9 cellular contexts compared by ENCODE assay signal in the genomic region with DNA sequence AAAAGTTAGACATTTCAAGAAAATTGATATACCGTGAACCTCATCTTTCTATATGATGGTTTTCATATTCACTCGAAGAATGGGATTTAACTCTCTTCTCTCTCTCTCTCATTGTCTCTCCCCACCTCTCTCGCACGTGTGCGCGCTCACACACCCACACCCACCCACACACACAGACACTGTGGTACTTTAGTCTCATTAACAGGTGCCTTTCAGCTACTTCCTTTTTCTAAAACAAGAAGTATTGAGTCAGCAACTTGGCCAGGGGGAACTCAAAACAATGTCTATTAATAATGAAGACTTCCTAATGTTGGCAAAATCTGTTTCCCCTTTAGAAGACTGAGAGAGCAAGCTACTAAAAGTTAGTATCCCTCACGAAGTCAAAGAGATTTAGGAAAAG.
DNase-seq lines count a peak whose midpoint lies in the region; ATAC-seq lines count a peak whose summit lies in the region.
"Had no signal": no experiment of that assay in that cellular context is flagged by ENCODE, and none has a peak within 500 bp of the region (broad histone marks: within the 10 kb centered on the region; RNA-seq: fewer than 3 reads in every experiment).

No MANE protein-coding gene starts in this region.

- H3K27ac Mint-ChIP-seq in stimulated activated naive CD8-positive, alpha-beta T cell treated with anti-CD3 and anti-CD28 coated beads, Interleukin-15, Interleukin-2, amounts not matched to agents 100 ng/mL and 50 ng/mL, for 24 hours: peak overlapping the region; percentile 42
- H3K27ac Mint-ChIP-seq: activated CD4-positive, alpha-beta memory T cell treated with anti-CD3 and anti-CD28 coated beads for 36 hours had no signal

- peaks cover 27% of the 10 kb centered on the region for H3K4me1 Mint-ChIP-seq in stimulated activated naive CD8-positive, alpha-beta T cell treated with anti-CD3 and anti-CD28 coated beads, Interleukin-15, Interleukin-2, amounts not matched to agents 100 ng/mL and 50 ng/mL, for 24 hours (ENCODE audit: low read depth)

- peak; percentile 82 for ATAC-seq in HG03025 (IDR thresholded peaks at IDR 0.05; ENCODE audit: low FRiP score, unreplicated experiment)

- peak overlapping the region; percentile 12 for H3K4me3 Mint-ChIP-seq in stimulated activated naive CD8-positive, alpha-beta T cell treated with anti-CD3 and anti-CD28 coated beads, Interleukin-15, Interleukin-2, amounts not matched to agents 100 ng/mL and 50 ng/mL, for 24 hours
- H3K4me3 Mint-ChIP-seq: activated CD4-positive, alpha-beta memory T cell treated with anti-CD3 and anti-CD28 coated beads for 36 hours had no signal

- H3K27me3 Mint-ChIP-seq in stimulated activated naive CD8-positive, alpha-beta T cell treated with anti-CD3 and anti-CD28 coated beads, Interleukin-15, Interleukin-2, amounts not matched to agents 100 ng/mL and 50 ng/mL, for 24 hours: peaks cover 39% of the 10 kb centered on the region

- H3K9me3 Mint-ChIP-seq in stimulated activated naive CD8-positive, alpha-beta T cell treated with anti-CD3 and anti-CD28 coated beads, Interleukin-15, Interleukin-2, amounts not matched to agents 100 ng/mL and 50 ng/mL, for 24 hours: no peaks in the 10 kb centered on the region
- H3K9me3 Mint-ChIP-seq: activated CD4-positive, alpha-beta memory T cell treated with anti-CD3 and anti-CD28 coated beads for 36 hours had no signal

- DNase-seq in activated effector memory CD4-positive, alpha-beta T cell treated with anti-CD3 and anti-CD28 coated beads, Interleukin-2, amount 50 U/mL, for 16 hours: peak; percentile 64
- DNase-seq in activated effector memory CD4-positive, alpha-beta T cell treated with Interleukin-2 at 50 U/mL for 16 hours: no peak
- DNase-seq in RPMI8226: peak; percentile 86
- DNase-seq in nucleus accumbens (lab: John Stamatoyannopoulos, UW): no peak
- no peak for DNase-seq in NCI-H2196 (lab: John Stamatoyannopoulos, UW; ENCODE audit: unreplicated experiment)
- no peak for DNase-seq in hepatic stellate cell (ENCODE audit: low spot score)
- DNase-seq: activated CD4-positive, alpha-beta memory T cell treated with anti-CD3 and anti-CD28 coated beads for 36 hours had no signal

- H3K36me3 Mint-ChIP-seq in stimulated activated naive CD8-positive, alpha-beta T cell treated with anti-CD3 and anti-CD28 coated beads, Interleukin-15, Interleukin-2, amounts not matched to agents 100 ng/mL and 50 ng/mL, for 24 hours (ENCODE audit: low read depth): no peaks in the 10 kb centered on the region
- H3K36me3 Mint-ChIP-seq: activated CD4-positive, alpha-beta memory T cell treated with anti-CD3 and anti-CD28 coated beads for 36 hours had no signal

Comparison
In these comparisons a context has a peak if more than half of its experiments do, and no peak if none do; other contexts are left out.
1. DNase-seq: peak in activated effector memory CD4-positive, alpha-beta T cell treated with anti-CD3 and anti-CD28 coated beads, Interleukin-2, amount 50 U/mL, for 16 hours (single experiment) and RPMI8226 (single experiment); none in activated effector memory CD4-positive, alpha-beta T cell treated with Interleukin-2 at 50 U/mL for 16 hours (single experiment), nucleus accumbens (0 of 56), NCI-H2196 (single experiment) and hepatic stellate cell (single experiment).